ENCODE assay signal across 12 cellular contexts in genomic region chr18:6741290-6741689, GRCh38. TPM values are rescaled to one million over a fixed set of nuclear protein-coding genes. Genes with fewer than 3 reads are reported as not detected.
DNase-seq lines count a peak whose midpoint lies in the region; ATAC-seq, FAIRE-seq and TF ChIP-seq lines count a peak whose summit lies in the region.
"Had no signal": no experiment of that assay in that cellular context is flagged by ENCODE, and none has a peak within 500 bp of the region (broad histone marks: within the 10 kb centered on the region; RNA-seq: fewer than 3 reads in every experiment).

No MANE protein-coding gene starts in this region.

- 0 out of 2 replicates have a peak overlapping the region, but pooled peaks have one; percentile 1 for H3K4me3 ChIP-seq in GM23248
- no peak overlapping the region for H3K4me3 ChIP-seq in astrocyte (ENCODE audit: insufficient read depth, low read depth, low read length)
- H3K4me3 ChIP-seq in skeletal muscle tissue (ENCODE audit: low read length in 3 of 3): no peak overlapping the region

- no peaks in the 10 kb centered on the region for H3K27me3 Mint-ChIP-seq in astrocyte (ENCODE audit: low read depth, unreplicated experiment)
- H3K27me3 Mint-ChIP-seq: natural killer cell treated with Interleukin-12 subunit alpha and Interleukin-12 subunit beta and Interleukin-15 and Interleukin-18, amount 100 ng/mL, for 72 hours; T-helper 17 cell had no signal

- WGBS in GM23248 (ENCODE audit: low coverage in 1 of 2, low lambda C conversion rate in 2 of 2, missing lambda C conversion rate in 2 of 2), 2 experiments: 0 to 2% methylated on average over 3 of the region's 3 CpGs

- peaks cover 13% of the 10 kb centered on the region for H3K4me1 ChIP-seq in GM23248 (ENCODE audit: insufficient read depth)
- peaks cover 23% of the 10 kb centered on the region for H3K4me1 ChIP-seq in astrocyte (ENCODE audit: insufficient read depth, low read length)
- peaks cover 19 to 48% (median 42%) of the 10 kb centered on the region in 3 donors for H3K4me1 ChIP-seq in skeletal muscle tissue (ENCODE audit: control insufficient read depth in 3 of 3, insufficient read depth in 3 of 3, low read length in 3 of 3)

- H3F3A ChIP-seq in GM23248 (ENCODE audit: insufficient read depth): peaks cover 15% of the 10 kb centered on the region; the same call in 1 of the 2 replicates

- peak; percentile 96 for FAIRE-seq in astrocyte (lab: Jason Lieb, UNC)

- intact Hi-C loops in left ventricle myocardium superior (cut with micrococcal nuclease): no loop called here

- TF ChIP-seq CTCF in astrocyte (IDR thresholded peaks at IDR 0.05; ENCODE audit: insufficient read depth, low read depth, low read length): no peak

- DNase-seq in GM23248 (peak; percentile 95), astrocyte (ENCODE audit: low read depth) (peak; percentile 99), left ventricle myocardium superior (no peak), cortex of kidney (lab: John Stamatoyannopoulos, UW) (no peak), NCI-H774 (lab: John Stamatoyannopoulos, UW) (no peak)
- no peak for DNase-seq in effector CD4-positive, alpha-beta T cell
- DNase-seq: caudate nucleus, MM.1S, T-helper 17 cell had no signal

- no peak overlapping the region for H2AFZ ChIP-seq in GM23248
- no peak overlapping the region for H2AFZ ChIP-seq in astrocyte (ENCODE audit: low read depth, low read length)

- no peak overlapping the region for H3K4me3 Mint-ChIP-seq in astrocyte (ENCODE audit: unreplicated experiment)
- H3K4me3 Mint-ChIP-seq: natural killer cell treated with Interleukin-12 subunit alpha and Interleukin-12 subunit beta and Interleukin-15 and Interleukin-18, amount 100 ng/mL, for 72 hours; T-helper 17 cell had no signal

- H3K36me3 ChIP-seq in GM23248 (ENCODE audit: low read depth): no peaks in the 10 kb centered on the region
- no peaks in the 10 kb centered on the region for H3K36me3 ChIP-seq in astrocyte (ENCODE audit: insufficient read depth, low read length)
- H3K36me3 ChIP-seq in skeletal muscle tissue (ENCODE audit: control insufficient read depth in 3 of 3, insufficient read depth in 3 of 3, low read length in 3 of 3): no peaks in the 10 kb centered on the region

- no peaks in the 10 kb centered on the region for H3K9me2 ChIP-seq in GM23248 (ENCODE audit: insufficient read depth)

- peaks cover 1% of the 10 kb centered on the region for H3K9me3 Mint-ChIP-seq in astrocyte (ENCODE audit: unreplicated experiment)

- H3K27ac ChIP-seq in GM23248 (no peak overlapping the region), astrocyte (ENCODE audit: low read depth, low read length) (peak overlapping the region; percentile 92), skeletal muscle tissue (ENCODE audit: low read depth, low read length) (peak overlapping the region; percentile 81)

- ATAC-seq in left ventricle myocardium superior: peak; percentile 94
- ATAC-seq in HG03521 (IDR thresholded peaks at IDR 0.05; ENCODE audit: unreplicated experiment): no peak
- ATAC-seq: natural killer cell treated with Interleukin-12 subunit alpha and Interleukin-12 subunit beta and Interleukin-15 and Interleukin-18, amount 100 ng/mL, for 72 hours; T-helper 17 cell had no signal

- peak overlapping the region; percentile 98 for H3K27ac Mint-ChIP-seq in astrocyte (ENCODE audit: unreplicated experiment)
- H3K27ac Mint-ChIP-seq: natural killer cell treated with Interleukin-12 subunit alpha and Interleukin-12 subunit beta and Interleukin-15 and Interleukin-18, amount 100 ng/mL, for 72 hours; T-helper 17 cell had no signal

- H3K9ac ChIP-seq in GM23248: no peak overlapping the region
- peak overlapping the region; percentile 77 for H3K9ac ChIP-seq in astrocyte (ENCODE audit: low read length)
- H3K9ac ChIP-seq in skeletal muscle tissue (ENCODE audit: low read depth in 1 of 3, low read length in 3 of 3): no peak overlapping the region

- H3K4me2 ChIP-seq in GM23248 (ENCODE audit: unreplicated experiment): peak overlapping the region; percentile 52
- peak overlapping the region; percentile 77 for H3K4me2 ChIP-seq in astrocyte (ENCODE audit: low read length)

- in situ Hi-C loops in GM23248 (cut with MboI): no loop called here

- H3K9me3 ChIP-seq in GM23248 (ENCODE audit: low read depth) (no peaks in the 10 kb centered on the region), astrocyte (ENCODE audit: insufficient read depth, low read depth, low read length) (no peaks in the 10 kb centered on the region), skeletal muscle tissue (ENCODE audit: control insufficient read depth in 3 of 3, low read length in 3 of 3) (no peaks in the 10 kb centered on the region)

- H3K4me1 Mint-ChIP-seq in astrocyte (ENCODE audit: low read depth, unreplicated experiment): peaks cover 59% of the 10 kb centered on the region
- H3K4me1 Mint-ChIP-seq: T-helper 17 cell had no signal

- H4K20me1 ChIP-seq in GM23248 (ENCODE audit: insufficient read depth): no peaks in the 10 kb centered on the region
- H4K20me1 ChIP-seq in astrocyte (ENCODE audit: insufficient read depth, low read length): no peaks in the 10 kb centered on the region

- H3K27me3 ChIP-seq in GM23248 (replicated peaks; ENCODE audit: insufficient read depth): peaks cover 28% of the 10 kb centered on the region
- H3K27me3 ChIP-seq in astrocyte (ENCODE audit: insufficient read depth, low read length): no peaks in the 10 kb centered on the region
- H3K27me3 ChIP-seq in skeletal muscle tissue (ENCODE audit: control insufficient read depth in 3 of 3, insufficient read depth in 3 of 3, low read length in 3 of 3): no peaks in the 10 kb centered on the region

- no peaks in the 10 kb centered on the region for H3K79me2 ChIP-seq in GM23248 (ENCODE audit: insufficient read depth)
- no peaks in the 10 kb centered on the region for H3K79me2 ChIP-seq in astrocyte (ENCODE audit: insufficient read depth, low read length)

- no peaks in the 10 kb centered on the region for H3K36me3 Mint-ChIP-seq in astrocyte (ENCODE audit: low read depth, unreplicated experiment)
- H3K36me3 Mint-ChIP-seq: natural killer cell treated with Interleukin-12 subunit alpha and Interleukin-12 subunit beta and Interleukin-15 and Interleukin-18, amount 100 ng/mL, for 72 hours had no signal

RNA-seq across cellular contexts. Expression of gene ARHGAP28, which starts 11.8 kb away (rescaled TPM):
- 0.63 TPM in 1 of 2 replicates, not detected in the other for total RNA-seq in GM23248 (2014; rRNA removed; shearing (Covaris generic))
- polyA plus RNA-seq in GM23248 (2016; fragmentation: Nextera tagmentation; extraction: Ambion mirVana): 0.20 and 0.25 TPM in 2 replicates
- 15.5 and 16.6 TPM in 2 replicates for total RNA-seq in astrocyte
- total RNA-seq in left ventricle myocardium superior: 1.4 TPM
- 29.7 TPM for total RNA-seq in skeletal muscle tissue
- total RNA-seq: natural killer cell treated with Interleukin-12 subunit alpha and Interleukin-12 subunit beta and Interleukin-15 and Interleukin-18, amount 100 ng/mL, for 72 hours; T-helper 17 cell had no signal

Comparison
In these comparisons a context has a peak if more than half of its experiments do, and no peak if none do; other contexts are left out.
1. DNase-seq: peak in GM23248 (single experiment) and astrocyte (single experiment); none in left ventricle myocardium superior (single experiment), cortex of kidney (single experiment), effector CD4-positive, alpha-beta T cell (single experiment) and NCI-H774 (single experiment).